Comparison of ENCODE assay signal across 19 cellular contexts in genomic region chr2:222494104-222494739, GRCh38.
DNase-seq lines count a peak whose midpoint lies in the region; ATAC-seq and TF ChIP-seq lines count a peak whose summit lies in the region.
"Had no signal": no experiment of that assay in that cellular context is flagged by ENCODE, and none has a peak within 500 bp of the region (broad histone marks: within the 10 kb centered on the region; RNA-seq: fewer than 3 reads in every experiment).

No MANE protein-coding gene starts in this region.

- peaks cover 14% of the 10 kb centered on the region for H3K36me3 Mint-ChIP-seq in nephron (ENCODE audit: low read depth)

- H3K27ac Mint-ChIP-seq in nephron, result peak overlapping the region; percentile 75 to 97 (median 97)

- WGBS in gastroesophageal sphincter (ENCODE audit: low coverage in 1 of 2), 2 donors, result 59 to 75% methylated on average over 7 to 8 of the region's 11 CpGs
- WGBS in right cardiac atrium, result 70% methylated on average over 11 of the region's 11 CpGs
- WGBS in stomach, 5 donors, result 70 to 92% (median 80%) methylated on average over 11 of the region's 11 CpGs

- H3K9me3 Mint-ChIP-seq in nephron, result peaks cover 15% of the 10 kb centered on the region

- no peak for TF ChIP-seq POLR2A in gastroesophageal sphincter (IDR thresholded peaks at IDR 0.05)
- TF ChIP-seq POLR2A in breast epithelium (IDR thresholded peaks at IDR 0.05), result no peak
- TF ChIP-seq POLR2A in stomach (IDR thresholded peaks at IDR 0.05), result no peak

- intact Hi-C loops in right cardiac atrium (cut with DNase I) (no loop called here), breast epithelium (cut with DNase I; ENCODE audit: low total_unique reads) (no loop called here), stomach (cut with DNase I; ENCODE audit: low total_unique reads) (no loop called here)

- H3K36me3 ChIP-seq in gastroesophageal sphincter, result no peaks in the 10 kb centered on the region
- H3K36me3 ChIP-seq in breast epithelium, result no peaks in the 10 kb centered on the region
- H3K36me3 ChIP-seq in stomach, result no peaks in the 10 kb centered on the region

- H3K27me3 ChIP-seq in gastroesophageal sphincter (no peaks in the 10 kb centered on the region), right cardiac atrium (ENCODE audit: control insufficient read depth, insufficient read depth) (no peaks in the 10 kb centered on the region), breast epithelium (no peaks in the 10 kb centered on the region), stomach (no peaks in the 10 kb centered on the region)

- no peak overlapping the region for H3K4me3 ChIP-seq in gastroesophageal sphincter
- no peak overlapping the region for H3K4me3 ChIP-seq in right cardiac atrium (ENCODE audit: low read length)
- H3K4me3 ChIP-seq in breast epithelium, result no peak overlapping the region
- H3K4me3 ChIP-seq in stomach, result no peak overlapping the region

- H3K4me3 Mint-ChIP-seq in nephron, result peak overlapping the region in 2 of 3 experiments; percentile 18 to 36

- DNase-seq in right cardiac atrium, result peak in 1 of 3 donors; percentile 61
- DNase-seq in breast epithelium (ENCODE audit: low spot score in 2 of 2), result no peak
- DNase-seq in hippocampal formation (lab: John Stamatoyannopoulos, UW), result no peak
- DNase-seq in stomach, result no peak
- DNase-seq: AML-193, DMS79 treated with DMSO at 0.1 percent for 48 hours, IMR-90, NCI-H1417, NCI-H187, NCI-H226, NCI-H524, NCI-H82, OCI-M1, SHP77 treated with DMSO at 0.1 percent for 48 hours had no signal

- no peak overlapping the region for H3K27ac ChIP-seq in gastroesophageal sphincter
- no peak overlapping the region for H3K27ac ChIP-seq in right cardiac atrium (ENCODE audit: low read length)
- no peak overlapping the region for H3K27ac ChIP-seq in breast epithelium
- no peak overlapping the region for H3K27ac ChIP-seq in stomach
- H3K27ac ChIP-seq: C4-2B, HL-60 had no signal

- peaks cover 31% of the 10 kb centered on the region for H3K4me1 Mint-ChIP-seq in nephron

- H3K9me3 ChIP-seq in gastroesophageal sphincter (no peaks in the 10 kb centered on the region), right cardiac atrium (ENCODE audit: control insufficient read depth, low read length) (no peaks in the 10 kb centered on the region), breast epithelium (no peaks in the 10 kb centered on the region), stomach (peaks cover 0 to 3% (median 0%) of the 10 kb centered on the region in 4 donors)

- peak; percentile 60 for ATAC-seq in gastroesophageal sphincter
- peak; percentile 56 to 62 for ATAC-seq in right cardiac atrium
- no peak for ATAC-seq in HG02938 (IDR thresholded peaks at IDR 0.05; ENCODE audit: unreplicated experiment)

- H3K27me3 Mint-ChIP-seq in nephron (ENCODE audit: low read depth), result no peaks in the 10 kb centered on the region

- no peak for TF ChIP-seq EP300 in gastroesophageal sphincter (IDR thresholded peaks at IDR 0.05)
- no peak for TF ChIP-seq EP300 in stomach (IDR thresholded peaks at IDR 0.05)

- H3K4me1 ChIP-seq in gastroesophageal sphincter, result no peaks in the 10 kb centered on the region
- peaks cover 4% of the 10 kb centered on the region for H3K4me1 ChIP-seq in right cardiac atrium (ENCODE audit: control insufficient read depth, insufficient read depth, low read length)
- H3K4me1 ChIP-seq in breast epithelium, result no peaks in the 10 kb centered on the region
- peaks cover 0 to 3% (median 0%) of the 10 kb centered on the region in 4 donors for H3K4me1 ChIP-seq in stomach

- TF ChIP-seq CTCF in gastroesophageal sphincter (IDR thresholded peaks at IDR 0.05) (no peak), nephron (IDR thresholded peaks at IDR 0.05; ENCODE audit: unreplicated experiment in 3 of 3) (no peak), breast epithelium (IDR thresholded peaks at IDR 0.05) (no peak), stomach (IDR thresholded peaks at IDR 0.05) (no peak)
